In the genomic region with DNA sequence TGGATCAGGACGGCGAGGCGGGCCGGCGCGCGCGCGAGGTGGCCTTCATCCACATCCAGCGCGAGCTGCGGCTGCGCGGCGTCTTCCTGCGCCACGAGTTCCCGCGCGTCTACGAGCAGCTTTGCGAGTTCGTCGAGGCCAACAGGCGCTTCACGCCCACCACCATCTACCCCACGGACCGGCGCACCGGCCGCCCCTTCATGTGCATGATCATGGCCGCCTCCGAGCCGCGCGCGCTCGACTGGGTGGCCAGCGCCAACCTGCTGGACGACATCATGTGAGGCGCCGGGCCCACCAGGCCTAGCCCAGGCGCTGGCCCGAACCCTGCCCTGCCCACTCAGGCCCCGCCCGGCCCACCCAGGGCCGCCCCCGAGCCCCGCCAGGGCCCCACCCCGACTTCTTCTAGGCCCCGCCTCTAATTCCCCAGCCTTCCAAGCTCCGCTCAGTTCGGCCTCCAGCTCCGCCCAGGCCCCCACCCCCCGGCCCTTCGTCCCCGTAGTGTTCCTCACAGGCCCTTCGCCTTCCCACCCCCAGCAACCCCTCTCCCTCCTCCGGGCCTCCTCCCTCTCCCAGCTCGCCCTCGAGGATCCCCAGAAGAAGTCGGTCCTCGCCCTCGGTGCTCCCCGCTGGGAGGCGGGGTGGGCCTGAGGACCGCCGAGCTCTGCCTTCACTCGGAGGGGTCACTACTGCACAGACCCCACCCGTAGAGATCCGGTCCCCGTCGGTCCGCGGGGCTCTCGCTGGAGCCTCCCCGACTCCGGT, we compare ENCODE assay signal across 8 cellular contexts. TPM values are rescaled to one million over a fixed set of nuclear protein-coding genes. Genes with fewer than 3 reads are reported as not detected.
DNase-seq lines count a peak whose midpoint lies in the region; ATAC-seq and TF ChIP-seq lines count a peak whose summit lies in the region.

No MANE protein-coding gene starts in this region.

- no peak for TF ChIP-seq EP300 in transverse colon (IDR thresholded peaks at IDR 0.05; ENCODE audit: low read depth)

- TF ChIP-seq POLR2A in right lobe of liver (IDR thresholded peaks at IDR 0.05) (no peak), transverse colon (IDR thresholded peaks at IDR 0.05) (no peak)

- no peaks in the 10 kb centered on the region for H3K9me2 ChIP-seq in PC-9 (ENCODE audit: insufficient read depth)

- H3K27ac ChIP-seq in PC-9: peak overlapping the region; percentile 80
- H3K27ac ChIP-seq in colonic mucosa: peak overlapping the region; percentile 89
- H3K27ac ChIP-seq in right lobe of liver: peak overlapping the region; percentile 81 to 88 (median 85)
- H3K27ac ChIP-seq in transverse colon: peak overlapping the region; percentile 89 to 97 (median 94)

- H3K9ac ChIP-seq in colonic mucosa (ENCODE audit: low read depth in 2 of 2, low read length in 2 of 2): peak overlapping the region; percentile 96 to 99

- no peaks in the 10 kb centered on the region for H3K79me2 ChIP-seq in PC-9 (ENCODE audit: low read depth)

- ATAC-seq in right lobe of liver (peak in 2 of 4 donors; percentile 2 to 23), GM19351 (IDR thresholded peaks at IDR 0.05; ENCODE audit: unreplicated experiment) (no peak)

- 2% methylated on average over 22 of the region's 78 CpGs for WGBS in right lobe of liver (ENCODE audit: insufficient coverage, low coverage, low lambda C conversion rate, missing lambda C conversion rate)
- 44% methylated on average over 16 of the region's 78 CpGs; no CpG with 5 or more reads in 1 of the 2 donors for WGBS in transverse colon (ENCODE audit: low coverage in 1 of 2), 2 donors

- in situ Hi-C loops in transverse colon (cut with MboI; ENCODE audit: low pct_ligation_motif_present in 1 of 4, low pct_unique_long_range_greater_than_20kb in 1 of 4, low sequenced_read_pairs in 3 of 4): no loop called here

- H4K20me1 ChIP-seq in PC-9 (ENCODE audit: insufficient read depth): peaks cover 16% of the 10 kb centered on the region

- no TSS peak for BruUV-seq in PC-9 (replicated peaks; lab: Mats Ljungman, UMichigan)

- CTCF ChIA-PET in PC-9 (lab: Charles Lee): interaction anchor here (0.6 to 1.9 kb wide), 4 partner anchors 25 to 188 kb away, joined by 4 to 9 read pairs (median 6); no protein-coding TSS in a partner anchor

- H3K4me1 ChIP-seq in PC-9 (replicated peaks; ENCODE audit: insufficient read depth): peaks cover 6% of the 10 kb centered on the region; the same call in 1 of the 2 replicates
- peaks cover 25% of the 10 kb centered on the region for H3K4me1 ChIP-seq in colonic mucosa
- peaks cover 0 to 40% (median 13%) of the 10 kb centered on the region in 4 donors for H3K4me1 ChIP-seq in right lobe of liver
- peaks cover 27 to 67% (median 48%) of the 10 kb centered on the region in 4 donors for H3K4me1 ChIP-seq in transverse colon

- H3K4me2 ChIP-seq in PC-9: peak overlapping the region; percentile 85

- H3K27me3 ChIP-seq in PC-9 (ENCODE audit: insufficient read depth, low read depth) (no peaks in the 10 kb centered on the region), colonic mucosa (peaks cover 19% of the 10 kb centered on the region), right lobe of liver (no peaks in the 10 kb centered on the region), transverse colon (peaks cover 41% of the 10 kb centered on the region)

- DNase-seq in activated CD4-positive, alpha-beta T cell treated with anti-CD3 and anti-CD28 coated beads for 48 hours: peak; percentile 45
- DNase-seq in activated CD4-positive, alpha-beta T cell treated with anti-CD3 and anti-CD28 coated beads, Interleukin-2, amount 50 U/mL, for 1 hour: no peak
- peak; percentile 69 to 93 for DNase-seq in PC-9
- peak; percentile 89 for DNase-seq in colonic mucosa
- peak in 1 of 3 donors; percentile 64 for DNase-seq in right lobe of liver
- peak; percentile 81 for DNase-seq in transverse colon
- no peak for DNase-seq in stimulated activated CD4-positive, alpha-beta T cell treated with anti-CD3 and anti-CD28 coated beads, Interleukin-2, amount 100 ng/mL, for 24 hours

- H3K4me3 ChIP-seq in PC-9 (peak overlapping the region; percentile 87), colonic mucosa (peak overlapping the region; percentile 84), right lobe of liver (peak overlapping the region; percentile 61 to 84 (median 65)), transverse colon (peak overlapping the region in 3 of 4 donors; percentile 55 to 69 (median 63))

- TF ChIP-seq CTCF in PC-9 (conservative IDR thresholded peaks at IDR 0.05) (no peak), colonic mucosa (IDR thresholded peaks at IDR 0.05) (no peak), right lobe of liver (IDR thresholded peaks at IDR 0.05) (no peak), transverse colon (IDR thresholded peaks at IDR 0.05) (no peak)

- peaks cover 22% of the 10 kb centered on the region; the same call in 1 of the 2 replicates for H3F3A ChIP-seq in PC-9 (ENCODE audit: insufficient read depth, low read depth)

- POLR2A ChIA-PET in PC-9 (lab: Charles Lee; ENCODE audit: unreplicated experiment): interaction anchor here (0.5 to 1.4 kb wide), 10 partner anchors 36 to 240 kb away, joined by 3 to 27 read pairs (median 10); a partner anchor contains a TSS

- H3K9me3 ChIP-seq in PC-9 (ENCODE audit: insufficient read depth, low read depth) (no peaks in the 10 kb centered on the region), colonic mucosa (no peaks in the 10 kb centered on the region), right lobe of liver (no peaks in the 10 kb centered on the region), transverse colon (no peaks in the 10 kb centered on the region)

- intact Hi-C loops in PC-9 (cut with micrococcal nuclease; ENCODE audit: unreplicated experiment): loop anchor here (1.0 to 5.0 kb wide), 5 partner anchors 46 to 180 kb away; a partner anchor contains a TSS
- intact Hi-C loops in colonic mucosa (cut with DNase I): loop anchor here (10.0 kb wide), 1 partner anchor 52 kb away; a partner anchor contains a TSS
- intact Hi-C loops in right lobe of liver (cut with DNase I): loop anchor here in 1 of 2 donors (5.0 kb wide), 1 partner anchor 185 kb away; a partner anchor contains a TSS
- intact Hi-C loops in transverse colon (cut with DNase I; ENCODE audit: low total_unique reads): no loop called here

- H3K36me3 ChIP-seq in PC-9 (ENCODE audit: low read depth) (no peaks in the 10 kb centered on the region), colonic mucosa (no peaks in the 10 kb centered on the region), right lobe of liver (peaks cover 0 to 4% (median 0%) of the 10 kb centered on the region in 4 donors), transverse colon (no peaks in the 10 kb centered on the region)

- peak overlapping the region; percentile 70; the same call in 1 of the 2 replicates for H2AFZ ChIP-seq in PC-9

RNA-seq across cellular contexts. Expression of a gene that starts 2.0 kb away (rescaled TPM):
- 112 and 114 TPM in 2 replicates for total RNA-seq in PC-9 (2021)
- total RNA-seq in colonic mucosa: 100 to 1,000 TPM; 137 to 176 TPM
- 10 to 100 TPM; 30.5 to 66.6 (median 49.3) TPM for total RNA-seq in right lobe of liver
- total RNA-seq in transverse colon: 100 to 1,000 TPM in 2 of 4 donors, 10 to 100 TPM in 2; 69.7 to 134 (median 107) TPM

RNA-seq across cellular contexts. Expression of a gene that starts 4.9 kb away (rescaled TPM):
- 9.2 and 11.6 TPM in 2 replicates for total RNA-seq in PC-9 (2021)
- total RNA-seq in colonic mucosa: 10 to 100 TPM; 11.0 to 61.7 TPM
- 10 to 100 TPM in 4 of 6 experiments, 1 to 10 TPM in 2; 5.7 to 27.9 (median 22.5) TPM for total RNA-seq in right lobe of liver
- total RNA-seq in transverse colon: 10 to 100 TPM; 11.4 to 52.5 (median 23.2) TPM

RNA-seq across cellular contexts. Expression of a gene that starts 5.0 kb away (rescaled TPM):
- 5.3 and 5.9 TPM in 2 replicates for total RNA-seq in PC-9 (2021)
- 10 to 100 TPM; 11.5 to 17.1 TPM for total RNA-seq in colonic mucosa
- total RNA-seq in right lobe of liver: 1 to 10 TPM; 1.7 to 2.8 (median 2.6) TPM
- total RNA-seq in transverse colon: 10 to 100 TPM in 3 of 4 donors, 1 to 10 TPM in 1; 9.8 to 26.5 (median 17.0) TPM

RNA-seq across cellular contexts. Expression of a gene that starts 18.9 kb away (rescaled TPM):
- total RNA-seq in PC-9 (2021) (275 and 338 TPM in 2 replicates), colonic mucosa (100 to 1,000 TPM; 442 to 494 TPM), right lobe of liver (100 to 1,000 TPM; 216 to 486 (median 227) TPM), transverse colon (100 to 1,000 TPM; 353 to 618 (median 555) TPM)

RNA-seq across cellular contexts. Expression of a gene that starts 39.1 kb away (rescaled TPM):
- total RNA-seq in PC-9 (2021) (42.7 and 48.0 TPM in 2 replicates), colonic mucosa (10 to 100 TPM; 22.4 to 50.6 TPM), right lobe of liver (1 to 10 TPM; 5.8 to 8.8 (median 7.1) TPM), transverse colon (10 to 100 TPM; 12.5 to 60.6 (median 13.8) TPM)

Comparison
In these comparisons a context has a peak if more than half of its experiments do, and no peak if none do; other contexts are left out.
1. DNase-seq: peak in activated CD4-positive, alpha-beta T cell treated with anti-CD3 and anti-CD28 coated beads for 48 hours (single experiment), PC-9 (2 of 2), colonic mucosa (single experiment) and transverse colon (single experiment); none in activated CD4-positive, alpha-beta T cell treated with anti-CD3 and anti-CD28 coated beads, Interleukin-2, amount 50 U/mL, for 1 hour (single experiment) and stimulated activated CD4-positive, alpha-beta T cell treated with anti-CD3 and anti-CD28 coated beads, Interleukin-2, amount 100 ng/mL, for 24 hours (0 of 2).
2. Peak in every context shown above with its lines, with median percentiles within 50 percentile points of each other: H3K27ac ChIP-seq and H3K4me3 ChIP-seq.